ENCODE assay signal across 8 cellular contexts in genomic region chr1:205122489-205122882, GRCh38. TPM values are rescaled to one million over a fixed set of nuclear protein-coding genes. Genes with fewer than 3 reads are reported as not detected.
DNase-seq lines count a peak whose midpoint lies in the region; ATAC-seq and TF ChIP-seq lines count a peak whose summit lies in the region.

No MANE protein-coding gene starts in this region.

- no peaks in the 10 kb centered on the region for H3K9me3 ChIP-seq in mucosa of descending colon

- no peak for TF ChIP-seq CTCF in HL-60 (IDR thresholded peaks at IDR 0.05; ENCODE audit: insufficient read depth, low read length)
- TF ChIP-seq CTCF in mucosa of descending colon (IDR thresholded peaks at IDR 0.05): no peak
- TF ChIP-seq CTCF in GM13977 (IDR thresholded peaks at IDR 0.05; ENCODE audit: extremely low read depth, insufficient read depth, missing control alignments): no peak

- intact Hi-C loops in mucosa of descending colon (cut with DNase I, micrococcal nuclease): no loop called here

- DNase-seq in HL-60 (ENCODE audit: low read depth in 1 of 2, low spot score in 1 of 2) (no peak), caudate nucleus (lab: John Stamatoyannopoulos, UW) (peak in 1 of 61 donors; percentile 36), mucosa of descending colon (no peak), activated gamma-delta T cell (lab: John Stamatoyannopoulos, UW) (no peak), GM13977 (ENCODE audit: low spot score) (no peak), HCEC 1CT (no peak)

- ATAC-seq in GM18517 (IDR thresholded peaks at IDR 0.05; ENCODE audit: unreplicated experiment) (peak; percentile 21), mucosa of descending colon (peak; percentile 5), HG02571 (IDR thresholded peaks at IDR 0.05; ENCODE audit: unreplicated experiment) (no peak)

- H3K27me3 ChIP-seq in HL-60 (ENCODE audit: insufficient read depth, poor library complexity, severe bottlenecking): no peaks in the 10 kb centered on the region

- H3K27ac ChIP-seq in HL-60 (replicated peaks): peak overlapping the region; percentile 98
- peak overlapping the region; percentile 100 for H3K27ac ChIP-seq in caudate nucleus (ENCODE audit: low read depth, low read length)

- in situ Hi-C loops in GM13977 (cut with MboI; ENCODE audit: low pct_unique_long_range_greater_than_20kb, low sequenced_read_pairs, unreplicated experiment): no loop called here

- no peaks in the 10 kb centered on the region for H3K36me3 ChIP-seq in mucosa of descending colon (ENCODE audit: low read depth)

- peaks cover 18% of the 10 kb centered on the region for H3K4me1 ChIP-seq in mucosa of descending colon (ENCODE audit: low read depth)

- H3K4me3 ChIP-seq in HL-60 (replicated peaks; ENCODE audit: insufficient read depth, low read length) (peak overlapping the region; percentile 29), mucosa of descending colon (no peak overlapping the region)

RNA-seq across cellular contexts. Expression of gene RBBP5, which starts 0.7 kb away (rescaled TPM):
- 10 to 100 TPM; 14.7 to 20.5 (median 14.7) TPM for total RNA-seq in mucosa of descending colon

RNA-seq across cellular contexts. Expression of gene TMEM81, which starts 38.2 kb away (rescaled TPM):
- 1 to 10 TPM; 1.9 to 3.8 (median 2.3) TPM for total RNA-seq in mucosa of descending colon
